ENCODE assay signal across 1 cellular context in the genomic region with DNA sequence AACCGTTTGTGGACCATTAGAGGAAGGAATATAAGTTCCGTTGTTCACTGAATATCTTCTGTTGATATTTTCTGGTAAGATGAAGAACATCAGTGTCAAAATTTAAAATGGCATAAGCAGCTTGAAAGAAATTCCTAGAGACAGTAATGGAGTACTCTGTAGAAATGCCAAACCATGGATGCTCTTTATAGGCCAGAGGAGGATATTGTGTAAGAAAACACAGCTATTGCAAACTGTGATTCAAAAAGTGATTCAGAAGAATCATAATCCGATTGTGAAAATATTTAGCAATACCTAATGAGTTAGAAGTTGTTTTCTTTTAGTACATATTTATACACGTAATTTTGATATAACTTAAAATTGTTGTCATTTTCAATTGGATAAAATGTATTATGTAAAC.
TF ChIP-seq lines count a peak whose summit lies in the region.

No MANE protein-coding gene starts in this region.

TF ChIP-seq in HepG2, 621 proteins besides CTCF, POLR2A, EP300 and RAD21 (continued from another document):
- TF ChIP-seq, protein P1, sequence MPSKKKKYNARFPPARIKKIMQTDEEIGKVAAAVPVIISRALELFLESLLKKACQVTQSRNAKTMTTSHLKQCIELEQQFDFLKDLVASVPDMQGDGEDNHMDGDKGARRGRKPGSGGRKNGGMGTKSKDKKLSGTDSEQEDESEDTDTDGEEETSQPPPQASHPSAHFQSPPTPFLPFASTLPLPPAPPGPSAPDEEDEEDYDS (CRISPR knock-in tag; IDR thresholded peaks at IDR 0.05): no peak
- TF ChIP-seq BRCA1 (CRISPR knock-in tag; IDR thresholded peaks at IDR 0.05): no peak
- TF ChIP-seq, protein P2, sequence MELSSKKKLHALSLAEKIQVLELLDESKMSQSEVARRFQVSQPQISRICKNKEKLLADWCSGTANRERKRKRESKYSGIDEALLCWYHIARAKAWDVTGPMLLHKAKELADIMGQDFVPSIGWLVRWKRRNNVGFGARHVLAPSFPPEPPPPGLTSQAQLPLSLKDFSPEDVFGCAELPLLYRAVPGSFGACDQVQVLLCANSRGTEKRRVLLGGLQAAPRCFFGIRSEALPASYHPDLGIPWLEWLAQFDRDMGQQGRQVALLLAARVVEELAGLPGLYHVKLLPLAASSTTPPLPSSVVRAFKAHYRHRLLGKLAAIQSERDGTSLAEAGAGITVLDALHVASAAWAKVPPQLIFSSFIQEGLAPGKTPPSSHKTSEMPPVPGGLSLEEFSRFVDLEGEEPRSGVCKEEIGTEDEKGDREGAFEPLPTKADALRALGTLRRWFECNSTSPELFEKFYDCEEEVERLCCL (CRISPR knock-in tag; IDR thresholded peaks at IDR 0.05; ENCODE audit: borderline replicate concordance): no peak
- TF ChIP-seq ZC3H4 (CRISPR knock-in tag; IDR thresholded peaks at IDR 0.05; ENCODE audit: borderline replicate concordance): no peak
- TF ChIP-seq NCOR1 (IDR thresholded peaks at IDR 0.05; ENCODE audit: borderline replicate concordance, low read length): no peak
- TF ChIP-seq MEIS1 (CRISPR knock-in tag; IDR thresholded peaks at IDR 0.05; ENCODE audit: borderline replicate concordance): no peak
- no peak for TF ChIP-seq KDM5A (IDR thresholded peaks at IDR 0.05; ENCODE audit: borderline replicate concordance, low read length)
